Comparison of ENCODE assay signal across 1 cellular context in the genomic region with DNA sequence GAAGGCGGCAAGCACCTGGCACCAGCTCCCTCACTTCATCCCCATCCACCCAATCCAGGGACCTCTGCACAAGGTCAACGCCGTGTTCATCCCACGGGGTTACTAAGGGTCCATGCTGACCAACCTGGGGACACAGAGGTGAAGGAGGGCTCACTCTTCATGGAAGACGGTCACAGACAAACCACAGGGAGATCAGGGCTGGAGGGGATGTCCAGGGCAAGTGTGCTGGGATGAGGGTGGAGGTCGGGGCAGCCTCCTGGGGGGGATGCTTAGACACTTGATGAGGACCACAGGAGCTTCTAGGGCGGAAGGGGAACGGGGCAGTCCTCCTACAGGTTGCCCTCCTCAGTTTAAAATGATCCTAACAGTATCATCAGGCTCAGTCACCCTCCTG.
TF ChIP-seq lines count a peak whose summit lies in the region.

No MANE protein-coding gene starts in this region.

TF ChIP-seq in SK-N-SH, 30 proteins besides CTCF, POLR2A, EP300 and RAD21 (continued from another document):
- TF ChIP-seq, protein P1, sequence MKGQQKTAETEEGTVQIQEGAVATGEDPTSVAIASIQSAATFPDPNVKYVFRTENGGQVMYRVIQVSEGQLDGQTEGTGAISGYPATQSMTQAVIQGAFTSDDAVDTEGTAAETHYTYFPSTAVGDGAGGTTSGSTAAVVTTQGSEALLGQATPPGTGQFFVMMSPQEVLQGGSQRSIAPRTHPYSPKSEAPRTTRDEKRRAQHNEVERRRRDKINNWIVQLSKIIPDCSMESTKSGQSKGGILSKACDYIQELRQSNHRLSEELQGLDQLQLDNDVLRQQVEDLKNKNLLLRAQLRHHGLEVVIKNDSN (IDR thresholded peaks at IDR 0.05; ENCODE audit: borderline replicate concordance, low read depth): no peak
- TF ChIP-seq SMC3 (IDR thresholded peaks at IDR 0.05; ENCODE audit: low read depth, low read length): no peak
- TF ChIP-seq FOSL2 (IDR thresholded peaks at IDR 0.05; ENCODE audit: borderline replicate concordance, low read depth): no peak
- no peak for TF ChIP-seq SIN3A (IDR thresholded peaks at IDR 0.05; ENCODE audit: borderline replicate concordance, low read depth, low read length)
- TF ChIP-seq, protein P2, sequence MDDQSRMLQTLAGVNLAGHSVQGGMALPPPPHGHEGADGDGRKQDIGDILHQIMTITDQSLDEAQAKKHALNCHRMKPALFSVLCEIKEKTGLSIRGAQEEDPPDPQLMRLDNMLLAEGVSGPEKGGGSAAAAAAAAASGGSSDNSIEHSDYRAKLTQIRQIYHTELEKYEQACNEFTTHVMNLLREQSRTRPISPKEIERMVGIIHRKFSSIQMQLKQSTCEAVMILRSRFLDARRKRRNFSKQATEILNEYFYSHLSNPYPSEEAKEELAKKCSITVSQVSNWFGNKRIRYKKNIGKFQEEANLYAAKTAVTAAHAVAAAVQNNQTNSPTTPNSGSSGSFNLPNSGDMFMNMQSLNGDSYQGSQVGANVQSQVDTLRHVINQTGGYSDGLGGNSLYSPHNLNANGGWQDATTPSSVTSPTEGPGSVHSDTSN (IDR thresholded peaks at IDR 0.05): no peak
